Comparison of ENCODE assay signal across 24 cellular contexts in the genomic region with DNA sequence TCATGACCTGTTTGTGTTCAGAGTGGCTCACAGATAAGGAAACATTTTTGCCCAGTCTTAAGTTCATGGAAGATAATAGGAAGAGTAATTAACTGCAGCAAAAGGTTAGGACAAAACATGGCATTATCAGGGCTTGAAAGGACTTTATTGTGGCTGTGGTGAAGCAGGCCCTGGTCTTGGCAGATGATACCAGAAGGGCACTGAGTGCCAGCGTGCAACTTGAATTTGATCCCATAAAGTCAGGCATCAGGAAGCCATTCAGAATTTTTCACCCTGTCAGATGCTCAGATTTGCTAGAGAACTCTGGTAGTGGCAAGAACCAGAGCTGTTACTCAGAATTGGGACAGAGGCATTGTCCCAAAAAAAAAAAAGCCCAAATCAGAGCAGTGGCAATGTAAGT. TPM values are rescaled to one million over a fixed set of nuclear protein-coding genes. Genes with fewer than 3 reads are reported as not detected.
DNase-seq lines count a peak whose midpoint lies in the region; ATAC-seq and TF ChIP-seq lines count a peak whose summit lies in the region.
"Had no signal": no experiment of that assay in that cellular context is flagged by ENCODE, and none has a peak within 500 bp of the region (broad histone marks: within the 10 kb centered on the region; RNA-seq: fewer than 3 reads in every experiment).

No MANE protein-coding gene starts in this region.

- H3F3A ChIP-seq in GM23248 (ENCODE audit: insufficient read depth), result peaks cover 11% of the 10 kb centered on the region

- no peak for DNase-seq in CD4-positive, CD25-positive, alpha-beta regulatory T cell
- DNase-seq in amygdala (lab: John Stamatoyannopoulos, UW) (peak in 32 of 56 donors; percentile 1 to 58 (median 20)), heart right ventricle (no peak), pons (ENCODE audit: low spot score) (peak; percentile 93), GM23248 (no peak), RKO (ENCODE audit: low spot score) (no peak)
- DNase-seq in activated CD8-positive, alpha-beta memory T cell treated with anti-CD3 and anti-CD28 coated beads, Interleukin-2, amount 10 ng/mL, durations not matched to agents 7 days and 5 days, result no peak
- DNase-seq: ACHN; activated CD4-positive, alpha-beta T cell treated with anti-CD3 and anti-CD28 coated beads, Interleukin-2, amount 10 ng/mL, durations not matched to agents 7 days and 5 days; activated CD8-positive, alpha-beta memory T cell treated with anti-CD3 and anti-CD28 coated beads, Interleukin-2, amount 50 U/mL, for 48 hours; activated gamma-delta T cell; central memory CD4-positive, alpha-beta T cell; effector CD4-positive, alpha-beta T cell; left lung; mucosa of descending colon; NCI-H1436; NCI-H2171; NCI-H69; retina; SHP77 had no signal

- H3K4me3 ChIP-seq in CD4-positive, CD25-positive, alpha-beta regulatory T cell (ENCODE audit: low read depth, low read length), result no peak overlapping the region
- no peak overlapping the region for H3K4me3 ChIP-seq in heart right ventricle
- H3K4me3 ChIP-seq in GM23248, result no peak overlapping the region
- H3K4me3 ChIP-seq: left lung, mucosa of descending colon, suprapubic skin had no signal

- WGBS in heart right ventricle, 2 donors, result 32 to 72% methylated on average over 1 of the region's 1 CpG
- 79 to 91% methylated on average over 1 of the region's 1 CpG for WGBS in GM23248 (ENCODE audit: low coverage in 1 of 2, low lambda C conversion rate in 2 of 2, missing lambda C conversion rate in 2 of 2), 2 experiments

- in situ Hi-C loops in GM23248 (cut with MboI), result no loop called here

- H3K4me1 Mint-ChIP-seq in CD4-positive, CD25-positive, alpha-beta regulatory T cell, result peaks cover 0 to 2% (median 0%) of the 10 kb centered on the region in 4 donors
- no peaks in the 10 kb centered on the region for H3K4me1 Mint-ChIP-seq in activated CD8-positive, alpha-beta memory T cell treated with anti-CD3 and anti-CD28 coated beads, Interleukin-2, amount 10 ng/mL, durations not matched to agents 7 days and 5 days
- H3K4me1 Mint-ChIP-seq: activated CD4-positive, alpha-beta T cell treated with anti-CD3 and anti-CD28 coated beads, Interleukin-2, amount 10 ng/mL, durations not matched to agents 7 days and 5 days; CD14-positive monocyte had no signal

- H3K27me3 ChIP-seq in CD4-positive, CD25-positive, alpha-beta regulatory T cell (ENCODE audit: control insufficient read depth, insufficient read depth, low read length), result no peaks in the 10 kb centered on the region
- H3K27me3 ChIP-seq in heart right ventricle (no peaks in the 10 kb centered on the region), GM23248 (replicated peaks; ENCODE audit: insufficient read depth) (no peaks in the 10 kb centered on the region)
- H3K27me3 ChIP-seq: left lung, suprapubic skin had no signal

- no peak for TF ChIP-seq CTCF in heart right ventricle (IDR thresholded peaks at IDR 0.05)

- peaks cover 30% of the 10 kb centered on the region for H3K36me3 ChIP-seq in CD4-positive, CD25-positive, alpha-beta regulatory T cell (ENCODE audit: control insufficient read depth, insufficient read depth, low read length)
- H3K36me3 ChIP-seq in heart right ventricle (peaks cover 0 to 60% (median 15%) of the 10 kb centered on the region in 9 donors), GM23248 (ENCODE audit: low read depth) (peaks cover 2% of the 10 kb centered on the region; the same call in 1 of the 2 replicates)

- no peaks in the 10 kb centered on the region for H3K27me3 Mint-ChIP-seq in CD4-positive, CD25-positive, alpha-beta regulatory T cell
- H3K27me3 Mint-ChIP-seq in activated CD8-positive, alpha-beta memory T cell treated with anti-CD3 and anti-CD28 coated beads, Interleukin-2, amount 10 ng/mL, durations not matched to agents 7 days and 5 days, result no peaks in the 10 kb centered on the region
- H3K27me3 Mint-ChIP-seq: activated CD4-positive, alpha-beta T cell treated with anti-CD3 and anti-CD28 coated beads, Interleukin-2, amount 10 ng/mL, durations not matched to agents 7 days and 5 days had no signal

- H3K4me2 ChIP-seq in GM23248 (ENCODE audit: unreplicated experiment), result no peak overlapping the region

- peaks cover 28% of the 10 kb centered on the region for H3K36me3 Mint-ChIP-seq in CD4-positive, CD25-positive, alpha-beta regulatory T cell
- peaks cover 17% of the 10 kb centered on the region for H3K36me3 Mint-ChIP-seq in activated CD8-positive, alpha-beta memory T cell treated with anti-CD3 and anti-CD28 coated beads, Interleukin-2, amount 10 ng/mL, durations not matched to agents 7 days and 5 days

- no peaks in the 10 kb centered on the region for H3K9me2 ChIP-seq in GM23248 (ENCODE audit: insufficient read depth)

- H3K4me1 ChIP-seq in CD4-positive, CD25-positive, alpha-beta regulatory T cell (ENCODE audit: control insufficient read depth, insufficient read depth, low read length, poor library complexity, severe bottlenecking), result no peaks in the 10 kb centered on the region
- H3K4me1 ChIP-seq in heart right ventricle (peaks cover 3 to 30% (median 18%) of the 10 kb centered on the region in 9 donors), GM23248 (ENCODE audit: insufficient read depth) (peaks cover 6% of the 10 kb centered on the region)

- peak overlapping the region in 2 of 3 donors; percentile 2 to 67 for H3K27ac Mint-ChIP-seq in CD4-positive, CD25-positive, alpha-beta regulatory T cell
- H3K27ac Mint-ChIP-seq in activated CD8-positive, alpha-beta memory T cell treated with anti-CD3 and anti-CD28 coated beads, Interleukin-2, amount 10 ng/mL, durations not matched to agents 7 days and 5 days, result no peak overlapping the region
- H3K27ac Mint-ChIP-seq: activated CD4-positive, alpha-beta T cell treated with anti-CD3 and anti-CD28 coated beads, Interleukin-2, amount 10 ng/mL, durations not matched to agents 7 days and 5 days had no signal

- no peaks in the 10 kb centered on the region for H3K9me3 Mint-ChIP-seq in CD4-positive, CD25-positive, alpha-beta regulatory T cell
- H3K9me3 Mint-ChIP-seq in activated CD8-positive, alpha-beta memory T cell treated with anti-CD3 and anti-CD28 coated beads, Interleukin-2, amount 10 ng/mL, durations not matched to agents 7 days and 5 days (ENCODE audit: low read depth), result no peaks in the 10 kb centered on the region
- H3K9me3 Mint-ChIP-seq: activated CD4-positive, alpha-beta T cell treated with anti-CD3 and anti-CD28 coated beads, Interleukin-2, amount 10 ng/mL, durations not matched to agents 7 days and 5 days had no signal

- no peaks in the 10 kb centered on the region for H4K20me1 ChIP-seq in GM23248 (ENCODE audit: insufficient read depth)

- no peak overlapping the region for H2AFZ ChIP-seq in GM23248

- ATAC-seq in CD4-positive, CD25-positive, alpha-beta regulatory T cell (ENCODE audit: low read depth in 2 of 2), result no peak
- ATAC-seq in heart right ventricle (peak in 4 of 8 donors; percentile 20 to 63 (median 44)), HG02981 (IDR thresholded peaks at IDR 0.05; ENCODE audit: unreplicated experiment) (no peak)
- ATAC-seq in activated CD8-positive, alpha-beta memory T cell treated with anti-CD3 and anti-CD28 coated beads, Interleukin-2, amount 10 ng/mL, durations not matched to agents 7 days and 5 days, result no peak
- ATAC-seq: esophagus mucosa, left lung, mucosa of descending colon had no signal

- no peaks in the 10 kb centered on the region for H3K79me2 ChIP-seq in GM23248 (ENCODE audit: insufficient read depth)

- H3K4me3 Mint-ChIP-seq in CD4-positive, CD25-positive, alpha-beta regulatory T cell, result no peak overlapping the region
- no peak overlapping the region for H3K4me3 Mint-ChIP-seq in activated CD8-positive, alpha-beta memory T cell treated with anti-CD3 and anti-CD28 coated beads, Interleukin-2, amount 10 ng/mL, durations not matched to agents 7 days and 5 days
- H3K4me3 Mint-ChIP-seq: activated CD4-positive, alpha-beta T cell treated with anti-CD3 and anti-CD28 coated beads, Interleukin-2, amount 10 ng/mL, durations not matched to agents 7 days and 5 days; CD14-positive monocyte had no signal

- intact Hi-C loops in heart right ventricle (cut with DNase I), result loop anchor here in 1 of 10 donors (10.0 kb wide), 1 partner anchor 61 kb away; no protein-coding TSS in a partner anchor

- H3K9me3 ChIP-seq in CD4-positive, CD25-positive, alpha-beta regulatory T cell (ENCODE audit: control insufficient read depth in 2 of 2, low read length in 2 of 2), result no peaks in the 10 kb centered on the region
- H3K9me3 ChIP-seq in heart right ventricle, result no peaks in the 10 kb centered on the region
- H3K9me3 ChIP-seq in GM23248 (ENCODE audit: low read depth), result no peaks in the 10 kb centered on the region
- H3K9me3 ChIP-seq: left lung, mucosa of descending colon, suprapubic skin had no signal

- CTCF ChIA-PET in activated CD8-positive, alpha-beta memory T cell treated with anti-CD3 and anti-CD28 coated beads, Interleukin-2, amount 10 ng/mL, durations not matched to agents 7 days and 5 days (lab: Charles Lee), result no interaction called here

- no peak overlapping the region for H3K27ac ChIP-seq in CD4-positive, CD25-positive, alpha-beta regulatory T cell (ENCODE audit: insufficient read depth, low read length, poor library complexity, severe bottlenecking)
- peak overlapping the region in 7 of 10 donors; percentile 16 to 65 (median 40) for H3K27ac ChIP-seq in heart right ventricle
- H3K27ac ChIP-seq in GM23248, result no peak overlapping the region
- H3K27ac ChIP-seq: suprapubic skin had no signal

- H3K9ac ChIP-seq in GM23248, result no peak overlapping the region

RNA-seq across cellular contexts. Expression of a gene that starts 11.2 kb away (rescaled TPM):
- 18.7 TPM for total RNA-seq in CD4-positive, CD25-positive, alpha-beta regulatory T cell
- 10 to 100 TPM in 3 of 4 donors, 1 to 10 TPM in 1; 9.2 to 14.1 (median 11.1) TPM for polyA plus RNA-seq in CD4-positive, CD25-positive, alpha-beta regulatory T cell
- total RNA-seq in heart right ventricle, result 10 to 100 TPM; 10.9 to 15.5 (median 12.9) TPM
- polyA plus RNA-seq in heart right ventricle, result 10 to 100 TPM; 12.0 to 28.1 TPM
- total RNA-seq in GM23248 (2014; rRNA removed; shearing (Covaris generic)), result 15.6 and 16.3 TPM in 2 replicates
- 13.5 and 14.6 TPM in 2 replicates for polyA plus RNA-seq in GM23248 (2016; fragmentation: Nextera tagmentation; extraction: Ambion mirVana)
- total RNA-seq in activated CD8-positive, alpha-beta memory T cell treated with anti-CD3 and anti-CD28 coated beads, Interleukin-2, amount 10 ng/mL, durations not matched to agents 7 days and 5 days, result 10 to 100 TPM; 17.5 to 25.1 TPM

RNA-seq across cellular contexts. Expression of a gene that starts 46.1 kb away (rescaled TPM):
- total RNA-seq in CD4-positive, CD25-positive, alpha-beta regulatory T cell, result 109 TPM
- polyA plus RNA-seq in CD4-positive, CD25-positive, alpha-beta regulatory T cell, result 10 to 100 TPM; 46.5 to 52.8 (median 49.4) TPM
- 10 to 100 TPM; 32.6 to 52.9 (median 40.6) TPM for total RNA-seq in heart right ventricle
- polyA plus RNA-seq in heart right ventricle (10 to 100 TPM; 12.2 to 21.7 TPM), GM23248 (2016; fragmentation: Nextera tagmentation; extraction: Ambion mirVana) (16.0 and 17.7 TPM in 2 replicates)
- total RNA-seq in GM23248 (2014; rRNA removed; shearing (Covaris generic)), result 9.6 and 13.0 TPM in 2 replicates
- 100 to 1,000 TPM; 112 to 115 TPM for total RNA-seq in activated CD8-positive, alpha-beta memory T cell treated with anti-CD3 and anti-CD28 coated beads, Interleukin-2, amount 10 ng/mL, durations not matched to agents 7 days and 5 days

Comparison
In these comparisons a context has a peak if more than half of its experiments do, and no peak if none do; other contexts are left out.
1. DNase-seq: peak in amygdala (32 of 56) and pons (single experiment); none in CD4-positive, CD25-positive, alpha-beta regulatory T cell (0 of 3), heart right ventricle (0 of 2), GM23248 (single experiment), RKO (single experiment) and activated CD8-positive, alpha-beta memory T cell treated with anti-CD3 and anti-CD28 coated beads, Interleukin-2, amount 10 ng/mL, durations not matched to agents 7 days and 5 days (single experiment).
2. H3K27ac ChIP-seq: peak in heart right ventricle (7 of 10); none in CD4-positive, CD25-positive, alpha-beta regulatory T cell (single experiment) and GM23248 (single experiment).